In genomic region chr10:50991496-50992355, GRCh38 we compare ENCODE assay signal across 8 cellular contexts.
DNase-seq lines count a peak whose midpoint lies in the region; ATAC-seq lines count a peak whose summit lies in the region.

No MANE protein-coding gene starts in this region.

- ATAC-seq in HG03354 (IDR thresholded peaks at IDR 0.05; ENCODE audit: poor library complexity, severe bottlenecking, unreplicated experiment), result peak; percentile 29
- no peak for ATAC-seq in HG02610 (IDR thresholded peaks at IDR 0.05; ENCODE audit: unreplicated experiment)
- ATAC-seq in HG03521 (IDR thresholded peaks at IDR 0.05; ENCODE audit: unreplicated experiment), result no peak
- ATAC-seq in GM19351 (IDR thresholded peaks at IDR 0.05; ENCODE audit: unreplicated experiment), result no peak

- H3K9me3 ChIP-seq in skeletal muscle satellite cell (replicated peaks; ENCODE audit: low read length), result no peaks in the 10 kb centered on the region

- peak overlapping the region; percentile 95 for H3K4me2 ChIP-seq in skeletal muscle satellite cell (ENCODE audit: low read length)

- DNase-seq in amniotic epithelial cell (ENCODE audit: low read depth) (peak; percentile 29), DMS153 (lab: John Stamatoyannopoulos, UW) (no peak)

- H3K27me3 ChIP-seq in skeletal muscle satellite cell (ENCODE audit: control insufficient read depth, insufficient read depth, low read length), result peaks cover 43% of the 10 kb centered on the region

- peak overlapping the region; percentile 52 for H3K4me3 ChIP-seq in iPS-11a (ENCODE audit: low read depth, low read length)
- peak overlapping the region; percentile 76 for H3K4me3 ChIP-seq in skeletal muscle satellite cell (ENCODE audit: low read length)

- H3K9ac ChIP-seq in skeletal muscle satellite cell (ENCODE audit: low read depth, low read length), result peak overlapping the region; percentile 59

- H3K4me1 ChIP-seq in skeletal muscle satellite cell (ENCODE audit: control insufficient read depth, insufficient read depth, low read length), result peaks cover 25% of the 10 kb centered on the region

- no peaks in the 10 kb centered on the region for H3K36me3 ChIP-seq in skeletal muscle satellite cell (ENCODE audit: insufficient read depth, low read length)
